Comparison of ENCODE assay signal across 8 cellular contexts in the genomic region with DNA sequence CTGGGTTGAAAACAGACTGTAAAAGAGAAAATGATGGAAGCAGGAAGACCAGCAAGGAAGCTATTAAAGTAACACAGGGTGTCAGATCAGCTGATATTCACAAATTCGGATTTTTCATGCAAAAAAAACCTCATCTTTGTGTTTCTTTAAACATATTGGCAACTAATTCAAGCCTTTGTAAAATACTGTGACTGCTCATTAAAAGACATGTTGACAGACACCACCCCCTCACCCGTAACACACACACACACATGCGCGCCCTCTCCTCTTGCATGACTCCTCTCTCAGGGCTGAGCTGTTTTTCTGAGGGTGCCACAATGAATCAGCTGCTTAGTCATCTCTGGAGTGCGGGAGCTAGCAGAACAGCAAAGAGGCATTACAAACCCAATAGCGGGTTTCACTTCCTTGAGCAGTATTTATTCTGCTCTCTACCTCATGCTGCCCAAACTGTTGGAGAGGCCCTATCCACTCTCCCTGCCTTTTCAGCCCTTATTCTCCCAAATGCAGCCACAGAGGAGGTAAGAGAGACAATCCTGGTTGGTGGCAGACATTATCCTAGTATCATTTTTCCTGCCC. TPM values are rescaled to one million over a fixed set of nuclear protein-coding genes. Genes with fewer than 3 reads are reported as not detected.
A peak's percentile ranks its signal among the peaks of the same experiment; 100 is the strongest.
DNase-seq lines count a peak whose midpoint lies in the region; ATAC-seq and TF ChIP-seq lines count a peak whose summit lies in the region.

No MANE protein-coding gene starts in this region.

- POLR2A ChIA-PET in activated naive CD8-positive, alpha-beta T cell treated with anti-CD3 and anti-CD28 coated beads, Interleukin-2, amount 10 ng/mL, durations not matched to agents 7 days and 5 days (lab: Charles Lee): interaction anchor here (1.0 to 1.5 kb wide), 4 partner anchors 9 to 315 kb away, joined by 3 to 4 read pairs (median 3); partner anchors contain the start of genes ATG3, GTPBP8 and SLC35A5

- DNase-seq in ELR (ENCODE audit: low read depth) (peak; percentile 99), hippocampal formation (lab: John Stamatoyannopoulos, UW) (peak; percentile 2 to 34), NCI-H446 treated with DMSO at 0.1 percent for 48 hours (lab: John Stamatoyannopoulos, UW) (no peak)
- DNase-seq in activated naive CD8-positive, alpha-beta T cell treated with anti-CD3 and anti-CD28 coated beads, Interleukin-2, amount 10 ng/mL, durations not matched to agents 7 days and 5 days: peak; percentile 68
- DNase-seq in stimulated activated CD4-positive, alpha-beta T cell treated with anti-CD3 and anti-CD28 coated beads, Interleukin-15, amount 100 ng/mL, for 1 hour (ENCODE audit: low read depth in 1 of 2, low spot score in 1 of 2): peak; percentile 41 to 63

- no peak overlapping the region for H3K4me3 ChIP-seq in KMS-11 (IDR thresholded peaks at IDR 0.05; ENCODE audit: insufficient read depth, low read depth, low read length)
- H3K4me3 ChIP-seq in SU-DHL-6 (ENCODE audit: insufficient read depth, low read length, poor library complexity, severe bottlenecking): no peak overlapping the region

- no peaks in the 10 kb centered on the region for H3K9me3 ChIP-seq in SU-DHL-6 (ENCODE audit: insufficient read depth, low read length)

- no peaks in the 10 kb centered on the region for H3K27me3 ChIP-seq in KMS-11 (ENCODE audit: insufficient read depth, low read depth)
- no peaks in the 10 kb centered on the region for H3K27me3 ChIP-seq in SU-DHL-6 (ENCODE audit: low read length)

- H3K36me3 Mint-ChIP-seq in activated naive CD8-positive, alpha-beta T cell treated with anti-CD3 and anti-CD28 coated beads, Interleukin-2, amount 10 ng/mL, durations not matched to agents 7 days and 5 days: peaks cover 3% of the 10 kb centered on the region

- H3K79me2 ChIP-seq in KMS-11 (ENCODE audit: insufficient read depth, low read depth) (no peaks in the 10 kb centered on the region), SU-DHL-6 (ENCODE audit: insufficient read depth, low read length) (no peaks in the 10 kb centered on the region)

- peak overlapping the region; percentile 74 for H3K4me3 Mint-ChIP-seq in activated naive CD8-positive, alpha-beta T cell treated with anti-CD3 and anti-CD28 coated beads, Interleukin-2, amount 10 ng/mL, durations not matched to agents 7 days and 5 days

- no peaks in the 10 kb centered on the region for H3F3A ChIP-seq in SU-DHL-6 (ENCODE audit: insufficient read depth)

- H3K4me2 ChIP-seq in KMS-11: peak overlapping the region; percentile 32
- H3K4me2 ChIP-seq in SU-DHL-6 (ENCODE audit: low read depth, low read length, poor library complexity, severe bottlenecking): peak overlapping the region; percentile 19

- H3K9ac ChIP-seq in KMS-11: peak overlapping the region; percentile 13
- H3K9ac ChIP-seq in SU-DHL-6 (ENCODE audit: low read length): no peak overlapping the region

- H4K20me1 ChIP-seq in KMS-11 (ENCODE audit: insufficient read depth) (no peaks in the 10 kb centered on the region), SU-DHL-6 (ENCODE audit: low read depth, low read length) (no peaks in the 10 kb centered on the region)

- no peaks in the 10 kb centered on the region for H3K36me3 ChIP-seq in KMS-11 (ENCODE audit: insufficient read depth)
- H3K36me3 ChIP-seq in SU-DHL-6 (ENCODE audit: low read length): no peaks in the 10 kb centered on the region

- H3K4me1 ChIP-seq in KMS-11 (ENCODE audit: low read depth, poor library complexity, severe bottlenecking): peaks cover 49% of the 10 kb centered on the region

- H3K27ac ChIP-seq in KMS-11 (peak overlapping the region; percentile 63), SU-DHL-6 (ENCODE audit: low read depth, low read length) (no peak overlapping the region)

- no peaks in the 10 kb centered on the region for H3K9me3 Mint-ChIP-seq in activated naive CD8-positive, alpha-beta T cell treated with anti-CD3 and anti-CD28 coated beads, Interleukin-2, amount 10 ng/mL, durations not matched to agents 7 days and 5 days

- ATAC-seq in GM21786 (IDR thresholded peaks at IDR 0.05; ENCODE audit: unreplicated experiment): peak; percentile 100
- ATAC-seq in activated naive CD8-positive, alpha-beta T cell treated with anti-CD3 and anti-CD28 coated beads, Interleukin-2, amount 10 ng/mL, durations not matched to agents 7 days and 5 days (ENCODE audit: low read depth): peak; percentile 95

- TF ChIP-seq CTCF in KMS-11 (conservative IDR thresholded peaks at IDR 0.05; ENCODE audit: low read depth, low read length): no peak
- no peak for TF ChIP-seq CTCF in SU-DHL-6 (IDR thresholded peaks at IDR 0.05; ENCODE audit: insufficient read depth, low read length, poor library complexity, severe bottlenecking)

- peak overlapping the region; percentile 88 for H3K27ac Mint-ChIP-seq in activated naive CD8-positive, alpha-beta T cell treated with anti-CD3 and anti-CD28 coated beads, Interleukin-2, amount 10 ng/mL, durations not matched to agents 7 days and 5 days

- no peaks in the 10 kb centered on the region for H3K9me2 ChIP-seq in SU-DHL-6 (replicated peaks; ENCODE audit: insufficient read depth, low read length)

- peaks cover 8% of the 10 kb centered on the region for H3K27me3 Mint-ChIP-seq in activated naive CD8-positive, alpha-beta T cell treated with anti-CD3 and anti-CD28 coated beads, Interleukin-2, amount 10 ng/mL, durations not matched to agents 7 days and 5 days

- peaks cover 53% of the 10 kb centered on the region for H3K4me1 Mint-ChIP-seq in activated naive CD8-positive, alpha-beta T cell treated with anti-CD3 and anti-CD28 coated beads, Interleukin-2, amount 10 ng/mL, durations not matched to agents 7 days and 5 days

- peak overlapping the region; percentile 9; the same call in 1 of the 2 replicates for H2AFZ ChIP-seq in KMS-11 (ENCODE audit: low read depth)
- H2AFZ ChIP-seq in SU-DHL-6 (ENCODE audit: low read depth, low read length, severe bottlenecking): no peak overlapping the region

RNA-seq across cellular contexts. Expression of gene CCDC80, which starts 35.8 kb away (rescaled TPM):
- total RNA-seq in activated naive CD8-positive, alpha-beta T cell treated with anti-CD3 and anti-CD28 coated beads, Interleukin-2, amount 10 ng/mL, durations not matched to agents 7 days and 5 days: not detected
